11 cellular contexts compared by ENCODE assay signal in genomic region chr20:60039526-60039925, GRCh38.
DNase-seq lines count a peak whose midpoint lies in the region; FAIRE-seq and TF ChIP-seq lines count a peak whose summit lies in the region.
"Had no signal": no experiment of that assay in that cellular context is flagged by ENCODE, and none has a peak within 500 bp of the region (broad histone marks: within the 10 kb centered on the region; RNA-seq: fewer than 3 reads in every experiment).

No MANE protein-coding gene starts in this region.

- FAIRE-seq in HTR-8/SVneo (lab: Jason Lieb, UNC) (peak; percentile 72), H1 (lab: Jason Lieb, UNC) (no peak)
- FAIRE-seq: A549, H54 had no signal

- H4K8ac ChIP-seq in H1 (ENCODE audit: extremely low read depth, insufficient read depth, low read length) (no peak overlapping the region; the same call in 1 of the 2 replicates), mesenchymal stem cell (ENCODE audit: low read length) (no peak overlapping the region)

- no peaks in the 10 kb centered on the region for H3K23me2 ChIP-seq in H1 (ENCODE audit: low read depth, low read length)

- no peak overlapping the region for H3K56ac ChIP-seq in H1 (replicated peaks; ENCODE audit: insufficient read length, low read depth, low read length)

- H3K23ac ChIP-seq in H1 (ENCODE audit: insufficient read length): no peak overlapping the region
- H3K23ac ChIP-seq in mesenchymal stem cell (ENCODE audit: low read length in 2 of 2): no peak overlapping the region

- no peak overlapping the region for H2AK5ac ChIP-seq in H1 (ENCODE audit: low read depth, low read length)
- H2AK5ac ChIP-seq in mesenchymal stem cell (ENCODE audit: low read length, severe bottlenecking): peak overlapping the region; percentile 69

- H2BK15ac ChIP-seq in H1 (ENCODE audit: low read length) (no peak overlapping the region), mesenchymal stem cell (ENCODE audit: low read depth, poor library complexity, severe bottlenecking) (no peak overlapping the region)

- H3K4me2 ChIP-seq in H1 (ENCODE audit: insufficient read depth in 1 of 2, low read depth in 2 of 2, low read length in 2 of 2) (no peak overlapping the region), mesenchymal stem cell (ENCODE audit: low read length, poor library complexity, severe bottlenecking) (no peak overlapping the region)
- H3K4me2 ChIP-seq: A549 had no signal

- H3K9me3 ChIP-seq in H1 (ENCODE audit: insufficient read depth in 2 of 2, low read depth in 1 of 2, low read length in 1 of 2) (no peaks in the 10 kb centered on the region), mesenchymal stem cell (ENCODE audit: control insufficient read depth, low read length) (no peaks in the 10 kb centered on the region)
- H3K9me3 ChIP-seq: A549 had no signal

- H3K27me3 ChIP-seq in H1 (replicated peaks in 1 of 4; ENCODE audit: control insufficient read depth in 3 of 4, extremely low read depth in 1 of 4, insufficient read depth in 3 of 4, low read length in 3 of 4): no peaks in the 10 kb centered on the region
- H3K27me3 ChIP-seq in mesenchymal stem cell (ENCODE audit: control insufficient read depth in 1 of 2, insufficient read depth in 1 of 2, low read length in 2 of 2): peaks cover 0 to 42% of the 10 kb centered on the region in 2 experiments

- TF ChIP-seq POLR2A in H1 (IDR thresholded peaks at IDR 0.05; ENCODE audit: control extremely low read depth in 1 of 2, low read depth in 2 of 2, low read length in 2 of 2): no peak

- H3K79me1 ChIP-seq in H1 (ENCODE audit: low read depth, low read length): no peaks in the 10 kb centered on the region
- no peaks in the 10 kb centered on the region for H3K79me1 ChIP-seq in mesenchymal stem cell (replicated peaks; ENCODE audit: low read length, poor library complexity, severe bottlenecking)

- H3K27ac ChIP-seq in H1 (ENCODE audit: low read depth, low read length) (no peak overlapping the region), mesenchymal stem cell (ENCODE audit: low read length, poor library complexity, severe bottlenecking) (no peak overlapping the region)

- H3K14ac ChIP-seq in H1 (ENCODE audit: insufficient read length) (no peak overlapping the region), mesenchymal stem cell (ENCODE audit: low read length in 2 of 2) (no peak overlapping the region)

- H2BK20ac ChIP-seq in H1 (ENCODE audit: low read length): no peak overlapping the region

- H2BK5ac ChIP-seq in H1 (ENCODE audit: low read depth, low read length) (no peak overlapping the region), mesenchymal stem cell (ENCODE audit: low read depth, low read length, poor library complexity, severe bottlenecking) (no peak overlapping the region)

- H4K91ac ChIP-seq in H1 (replicated peaks; ENCODE audit: insufficient read length, low read length): peak overlapping the region; percentile 26
- H4K91ac ChIP-seq in mesenchymal stem cell (ENCODE audit: low read length): no peak overlapping the region

- no peaks in the 10 kb centered on the region for H4K20me1 ChIP-seq in H1 (replicated peaks in 1 of 2; ENCODE audit: control insufficient read depth in 1 of 2, insufficient read depth in 2 of 2, low read length in 2 of 2)

- no peak overlapping the region for H2BK120ac ChIP-seq in H1 (replicated peaks; ENCODE audit: low read depth, low read length)
- no peak overlapping the region for H2BK120ac ChIP-seq in mesenchymal stem cell (ENCODE audit: low read depth, low read length)

- H3K4me3 ChIP-seq in H1 (ENCODE audit: extremely low read depth in 1 of 4, insufficient read depth in 2 of 4, low read depth in 3 of 4, low read length in 4 of 4): no peak overlapping the region
- no peak overlapping the region for H3K4me3 ChIP-seq in mesenchymal stem cell (ENCODE audit: insufficient read depth in 1 of 2, low read depth in 1 of 2, low read length in 2 of 2)
- H3K4me3 ChIP-seq: A549 had no signal

- no peak overlapping the region for H2BK12ac ChIP-seq in H1 (ENCODE audit: low read depth, low read length)
- H2BK12ac ChIP-seq in mesenchymal stem cell (ENCODE audit: low read length in 2 of 2): no peak overlapping the region

- DNase-seq in HTR-8/SVneo (ENCODE audit: insufficient read length, low spot score) (no peak), H1 (ENCODE audit: low read depth in 1 of 2, low spot score in 2 of 2) (peak in 1 of 2 experiments; percentile 19), mesenchymal stem cell (no peak), NCI-H1092 treated with DMSO at 0.1 percent for 48 hours (lab: John Stamatoyannopoulos, UW) (no peak), HUDEP-2 (lab: John Stamatoyannopoulos, UW; ENCODE audit: unreplicated experiment in 76 of 76) (no peak), NCI-H524 treated with DMSO at 0.1 percent for 48 hours (lab: John Stamatoyannopoulos, UW) (no peak)
- DNase-seq: CD8-positive, alpha-beta T cell; COR-L47; GF-D8 had no signal

- H3K4ac ChIP-seq in H1 (replicated peaks; ENCODE audit: insufficient read length, low read depth, low read length) (no peak overlapping the region), mesenchymal stem cell (ENCODE audit: low read depth in 1 of 2, low read length in 2 of 2) (no peak overlapping the region)

- H3K4me1 ChIP-seq in H1 (replicated peaks in 1 of 4; ENCODE audit: control insufficient read depth in 3 of 4, insufficient read depth in 4 of 4, low read length in 3 of 4): no peaks in the 10 kb centered on the region
- peaks cover 14% of the 10 kb centered on the region for H3K4me1 ChIP-seq in mesenchymal stem cell (ENCODE audit: control insufficient read depth, insufficient read depth, low read depth, low read length)

- no peak for TF ChIP-seq CTCF in H1 (IDR thresholded peaks at IDR 0.05; ENCODE audit: control extremely low read depth in 1 of 3, insufficient read depth in 1 of 3, low read depth in 1 of 3, low read length in 3 of 3)

- H3K36me3 ChIP-seq in H1 (ENCODE audit: control insufficient read depth in 2 of 4, insufficient read depth in 4 of 4, low read length in 3 of 4): no peaks in the 10 kb centered on the region
- no peaks in the 10 kb centered on the region for H3K36me3 ChIP-seq in mesenchymal stem cell (ENCODE audit: control insufficient read depth in 1 of 2, insufficient read depth in 2 of 2, low read depth in 1 of 2, low read length in 2 of 2)

- TF ChIP-seq EP300 in H1 (IDR thresholded peaks at IDR 0.05; ENCODE audit: borderline replicate concordance in 1 of 2, low read depth in 2 of 2, low read length in 2 of 2): no peak

- CTCF ChIA-PET in H1 (lab: Charles Lee; ENCODE audit: partially characterized antibody): interaction anchor here (1.4 kb wide), 1 partner anchor 18 kb away, joined by 6 read pairs; no protein-coding TSS in a partner anchor

- H3K9ac ChIP-seq in H1 (replicated peaks in 1 of 4; ENCODE audit: extremely low read depth in 1 of 4, low read depth in 3 of 4, low read length in 3 of 4) (no peak overlapping the region), mesenchymal stem cell (ENCODE audit: low read length) (no peak overlapping the region)

- H2AFZ ChIP-seq in H1 (ENCODE audit: low read length) (no peak overlapping the region), mesenchymal stem cell (ENCODE audit: low read depth, low read length) (no peak overlapping the region)

- 74% methylated on average over 3 of the region's 3 CpGs; no CpG with 5 or more reads in 1 of the 2 experiments for WGBS in H1 (ENCODE audit: extremely low coverage in 1 of 2, insufficient coverage in 1 of 2, insufficient read length in 1 of 2, insufficient replicate concordance in 2 of 2, low coverage in 1 of 2, low lambda C conversion rate in 2 of 2, missing lambda C conversion rate in 1 of 2), 2 experiments
- WGBS in mesenchymal stem cell: 85% methylated on average over 3 of the region's 3 CpGs

- no peaks in the 10 kb centered on the region for H3K79me2 ChIP-seq in H1 (ENCODE audit: control insufficient read depth in 1 of 2, insufficient read depth in 2 of 2, low read length in 2 of 2)

- no peak overlapping the region for H3K18ac ChIP-seq in H1 (ENCODE audit: extremely low read depth, low read length)
- no peak overlapping the region for H3K18ac ChIP-seq in mesenchymal stem cell (ENCODE audit: low read depth in 1 of 2, low read length in 2 of 2)

- no peak overlapping the region for H4K5ac ChIP-seq in H1 (ENCODE audit: insufficient read length, low read depth, low read length)

- POLR2A ChIA-PET in H1 (lab: Charles Lee; ENCODE audit: partially characterized antibody): no interaction called here

- TF ChIP-seq RAD21 in H1 (IDR thresholded peaks at IDR 0.05 in 1 of 2, conservative IDR thresholded peaks at IDR 0.05 in 1 of 2; ENCODE audit: low read depth in 2 of 2, low read length in 2 of 2): no peak

TF ChIP-seq in H1, 55 proteins besides CTCF, POLR2A, EP300 and RAD21:
- no peak for TF ChIP-seq EGR1 (IDR thresholded peaks at IDR 0.05; ENCODE audit: borderline replicate concordance, low read depth, low read length)
- no peak for TF ChIP-seq ATF2 (IDR thresholded peaks at IDR 0.05; ENCODE audit: low read length)
- TF ChIP-seq MAFK (IDR thresholded peaks at IDR 0.05; ENCODE audit: low read depth, low read length): no peak
- no peak for TF ChIP-seq SIRT6 (IDR thresholded peaks at IDR 0.05; ENCODE audit: low read length)
- TF ChIP-seq PHF8 (conservative IDR thresholded peaks at IDR 0.05; ENCODE audit: low read depth, low read length): no peak
- TF ChIP-seq KDM4A (IDR thresholded peaks at IDR 0.05; ENCODE audit: low read depth, low read length, severe bottlenecking): no peak
